ENCODE assay signal across 17 cellular contexts in the genomic region with DNA sequence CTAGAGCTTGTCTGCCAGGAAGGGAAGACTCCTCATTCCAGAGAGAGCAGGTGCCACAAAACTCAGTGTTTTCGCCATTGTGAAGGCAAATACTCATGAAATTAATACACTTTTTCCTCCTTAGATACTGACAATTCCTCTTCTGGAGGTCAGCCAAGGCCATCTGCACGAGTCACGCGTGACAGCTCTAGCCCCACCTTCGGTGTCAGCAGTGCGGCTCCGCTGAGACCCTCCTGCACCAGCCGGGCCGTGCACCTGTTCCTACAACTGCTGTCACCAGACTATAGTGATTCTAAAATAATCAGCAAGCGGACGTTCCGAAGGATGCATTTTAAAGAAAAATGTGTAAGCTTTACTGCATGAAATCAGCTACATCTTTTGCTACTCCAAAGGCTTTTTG.
DNase-seq lines count a peak whose midpoint lies in the region; ATAC-seq and TF ChIP-seq lines count a peak whose summit lies in the region.
"Had no signal": no experiment of that assay in that cellular context is flagged by ENCODE, and none has a peak within 500 bp of the region (broad histone marks: within the 10 kb centered on the region; RNA-seq: fewer than 3 reads in every experiment).

No MANE protein-coding gene starts in this region.

- no peak for ATAC-seq in HG02884 (IDR thresholded peaks at IDR 0.05; ENCODE audit: unreplicated experiment)

- H3K9me3 Mint-ChIP-seq in nephron: peaks cover 21% of the 10 kb centered on the region
- H3K9me3 Mint-ChIP-seq: T-helper 2 cell treated with Interferon-gamma antibody and Interleukin-4, amounts not matched to agents 5 μg/mL and 100 μg/mL, for 36 hours had no signal

- H3K4me1 Mint-ChIP-seq in nephron: peaks cover 65% of the 10 kb centered on the region

- peak overlapping the region; percentile 86 to 97 (median 96) for H3K27ac Mint-ChIP-seq in nephron
- H3K27ac Mint-ChIP-seq: T-helper 2 cell treated with Interferon-gamma antibody and Interleukin-4, amounts not matched to agents 5 μg/mL and 100 μg/mL, for 36 hours had no signal

- H3K4me3 Mint-ChIP-seq in nephron: peak overlapping the region; percentile 38 to 45 (median 40)
- H3K4me3 Mint-ChIP-seq: T-helper 2 cell treated with Interferon-gamma antibody and Interleukin-4, amounts not matched to agents 5 μg/mL and 100 μg/mL, for 36 hours had no signal

- peak overlapping the region; percentile 69 for H3K27ac ChIP-seq in VCaP
- H3K27ac ChIP-seq: 22Rv1, GM23248, RWPE1, SJSA1 had no signal

- H3K36me3 Mint-ChIP-seq in nephron (ENCODE audit: low read depth): peaks cover 32% of the 10 kb centered on the region

- peak; percentile 42 for DNase-seq in DMS 273 (lab: John Stamatoyannopoulos, UW; ENCODE audit: unreplicated experiment)
- DNase-seq in DMS 273 treated with DMSO at 0.1 percent for 48 hours (lab: John Stamatoyannopoulos, UW): no peak
- peak; percentile 90 for DNase-seq in NAMALWA (ENCODE audit: low spot score)
- DNase-seq in iPS-NIHi7 (ENCODE audit: extremely low spot score): no peak
- DNase-seq in effector CD8-positive, alpha-beta T cell (lab: John Stamatoyannopoulos, UW): no peak
- DNase-seq: DMS153, GM23248, NCI-H187, NCI-H345, SW 1271 had no signal

- TF ChIP-seq CTCF in VCaP (conservative IDR thresholded peaks at IDR 0.05) (no peak), nephron (IDR thresholded peaks at IDR 0.05; ENCODE audit: unreplicated experiment in 3 of 3) (no peak)

- no peaks in the 10 kb centered on the region for H3K27me3 Mint-ChIP-seq in nephron (ENCODE audit: low read depth)

Comparison
In these comparisons a context has a peak if more than half of its experiments do, and no peak if none do; other contexts are left out.
1. DNase-seq: peak in DMS 273 (single experiment) and NAMALWA (single experiment); none in DMS 273 treated with DMSO at 0.1 percent for 48 hours (single experiment), iPS-NIHi7 (single experiment) and effector CD8-positive, alpha-beta T cell (single experiment).